In the genomic region with DNA sequence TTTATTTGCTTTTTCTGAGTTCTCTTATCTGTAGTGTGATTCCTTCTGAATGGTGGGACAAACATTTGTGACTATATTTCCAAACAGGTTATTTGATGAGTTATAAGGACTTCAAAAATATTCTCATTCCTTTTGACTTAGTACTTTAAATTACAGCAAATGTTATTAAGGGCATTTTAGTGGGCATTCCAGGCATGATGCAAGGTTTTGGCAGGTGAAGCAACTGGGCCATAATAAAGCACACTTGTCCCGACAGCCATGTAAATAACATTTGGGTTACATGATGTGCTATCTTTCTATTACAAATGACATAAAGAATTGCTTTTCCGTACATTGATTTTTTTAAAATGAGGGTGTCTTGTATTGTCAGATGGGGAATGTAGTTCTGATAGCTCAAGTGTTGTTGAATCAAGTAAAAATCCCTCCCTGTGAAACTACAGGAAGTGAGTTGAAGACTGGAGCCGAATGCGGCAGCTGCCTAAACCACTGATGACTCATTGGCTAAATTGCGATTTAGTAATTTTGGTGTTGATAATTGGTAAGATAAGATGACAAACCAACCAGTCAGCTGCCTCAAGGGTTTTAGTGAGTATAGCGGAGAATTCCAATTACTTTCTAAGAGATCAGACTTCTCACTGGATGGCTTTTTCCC, we compare ENCODE assay signal across 10 cellular contexts.
DNase-seq lines count a peak whose midpoint lies in the region; ATAC-seq and TF ChIP-seq lines count a peak whose summit lies in the region.
"Had no signal": no experiment of that assay in that cellular context is flagged by ENCODE, and none has a peak within 500 bp of the region (broad histone marks: within the 10 kb centered on the region; RNA-seq: fewer than 3 reads in every experiment).

No MANE protein-coding gene starts in this region.

- no peaks in the 10 kb centered on the region for H3F3A ChIP-seq in Loucy (ENCODE audit: low read depth)
- H3F3A ChIP-seq in SK-N-SH (replicated peaks; ENCODE audit: insufficient read depth), result peaks cover 6% of the 10 kb centered on the region

- whole genome bisulfite sequencing in SK-N-SH (ENCODE audit: low lambda C conversion rate), result 6% methylated on average over 6 of the region's 6 CpGs

- POLR2A ChIA-PET in SK-N-SH (lab: Yijun Ruan, JAX), result no interaction called here

- intact Hi-C loops in left colon (cut with DNase I, micrococcal nuclease) (no loop called here), colonic mucosa (cut with DNase I) (no loop called here)

- H3K4me1 ChIP-seq in Loucy (ENCODE audit: insufficient read depth, low read length, poor library complexity, severe bottlenecking) (peaks cover 13% of the 10 kb centered on the region), SK-N-SH (ENCODE audit: control insufficient read depth in 1 of 2, insufficient read depth in 2 of 2, low read depth in 1 of 2, low read length in 1 of 2) (peaks cover 6 to 10% of the 10 kb centered on the region in 2 experiments; a peak in 3 of 4 replicates), colonic mucosa (no peaks in the 10 kb centered on the region)
- H3K4me1 ChIP-seq: thyroid gland had no signal

- H3K9ac ChIP-seq in Loucy (ENCODE audit: low read depth, low read length, poor library complexity, severe bottlenecking), result no peak overlapping the region
- H3K9ac ChIP-seq in SK-N-SH, result no peak overlapping the region
- H3K9ac ChIP-seq in colonic mucosa (ENCODE audit: low read depth in 2 of 2, low read length in 2 of 2), result no peak overlapping the region

- ATAC-seq in HG03565 (IDR thresholded peaks at IDR 0.05; ENCODE audit: unreplicated experiment) (no peak), left colon (no peak)

- H2AFZ ChIP-seq in Loucy (ENCODE audit: low read length) (no peak overlapping the region), SK-N-SH (ENCODE audit: low read depth) (no peak overlapping the region)

- H3K36me3 ChIP-seq in Loucy (ENCODE audit: insufficient read depth, low read length) (no peaks in the 10 kb centered on the region), SK-N-SH (replicated peaks in 1 of 2; ENCODE audit: control insufficient read depth in 1 of 2, insufficient read depth in 2 of 2, low read length in 1 of 2) (no peaks in the 10 kb centered on the region), colonic mucosa (no peaks in the 10 kb centered on the region)
- H3K36me3 ChIP-seq: thyroid gland had no signal

- DNase-seq in DMS 273 treated with DMSO at 0.1 percent for 48 hours (lab: John Stamatoyannopoulos, UW) (peak; percentile 21), SK-N-SH (no peak), iris pigment epithelial cell (ENCODE audit: low read depth) (peak; percentile 49), hippocampal formation (lab: John Stamatoyannopoulos, UW) (no peak), left colon (no peak), colonic mucosa (no peak)
- DNase-seq: stimulated activated CD4-positive, alpha-beta T cell treated with anti-CD3 and anti-CD28 coated beads, Interleukin-15, amount 100 ng/mL, for 24 hours; thyroid gland had no signal

- H4K20me1 ChIP-seq in Loucy (ENCODE audit: insufficient read depth, low read length, poor library complexity, severe bottlenecking) (no peaks in the 10 kb centered on the region), SK-N-SH (ENCODE audit: insufficient read depth) (no peaks in the 10 kb centered on the region)

- TF ChIP-seq EP300 in SK-N-SH (IDR thresholded peaks at IDR 0.05; ENCODE audit: borderline replicate concordance in 1 of 2, low read depth in 1 of 2, low read length in 1 of 2), result peak in 1 of 2 experiments; percentile 57; a peak in 1 of 4 replicates

- H3K27me3 ChIP-seq in Loucy (ENCODE audit: insufficient read depth, low read length, poor library complexity, severe bottlenecking), result no peaks in the 10 kb centered on the region
- H3K27me3 ChIP-seq in SK-N-SH (ENCODE audit: insufficient read depth), result no peaks in the 10 kb centered on the region
- no peaks in the 10 kb centered on the region for H3K27me3 ChIP-seq in colonic mucosa
- H3K27me3 ChIP-seq: thyroid gland had no signal

- CTCF ChIA-PET in SK-N-SH (lab: Yijun Ruan, JAX), result no interaction called here

- H3K4me2 ChIP-seq in Loucy (ENCODE audit: low read depth, low read length, poor library complexity, severe bottlenecking), result peak overlapping the region; percentile 60
- H3K4me2 ChIP-seq in SK-N-SH, result peak overlapping the region; percentile 56; the same call in 1 of the 2 replicates

- H3K9me3 ChIP-seq in Loucy (ENCODE audit: insufficient read depth, low read depth, low read length) (no peaks in the 10 kb centered on the region), SK-N-SH (no peaks in the 10 kb centered on the region), colonic mucosa (no peaks in the 10 kb centered on the region)
- H3K9me3 ChIP-seq: thyroid gland had no signal

- TF ChIP-seq RAD21 in SK-N-SH (IDR thresholded peaks at IDR 0.05; ENCODE audit: low read length), result no peak

- H3K79me2 ChIP-seq in Loucy (ENCODE audit: insufficient read depth, low read length) (no peaks in the 10 kb centered on the region), SK-N-SH (ENCODE audit: insufficient read depth) (no peaks in the 10 kb centered on the region)

- H3K9me2 ChIP-seq in Loucy (replicated peaks; ENCODE audit: low read depth, low read length) (no peaks in the 10 kb centered on the region), SK-N-SH (no peaks in the 10 kb centered on the region)

- TF ChIP-seq CTCF in Loucy (conservative IDR thresholded peaks at IDR 0.05; ENCODE audit: low read length) (no peak), SK-N-SH (IDR thresholded peaks at IDR 0.05) (no peak), colonic mucosa (IDR thresholded peaks at IDR 0.05) (no peak)

- peak overlapping the region; percentile 51 for H3K4me3 ChIP-seq in Loucy (ENCODE audit: low read length, poor library complexity, severe bottlenecking)
- no peak overlapping the region for H3K4me3 ChIP-seq in SK-N-SH (ENCODE audit: low read depth in 2 of 2, low read length in 1 of 2)
- H3K4me3 ChIP-seq in colonic mucosa, result no peak overlapping the region
- H3K4me3 ChIP-seq: thyroid gland had no signal

- H3K27ac ChIP-seq in SK-N-SH (ENCODE audit: low read depth in 2 of 2, low read length in 1 of 2), result no peak overlapping the region
- no peak overlapping the region for H3K27ac ChIP-seq in colonic mucosa
- H3K27ac ChIP-seq: thyroid gland had no signal

TF ChIP-seq in SK-N-SH, 30 proteins besides CTCF, POLR2A, EP300 and RAD21:
- TF ChIP-seq TEAD4 (IDR thresholded peaks at IDR 0.05; ENCODE audit: borderline replicate concordance, insufficient read depth), result 0 out of 2 replicates have a peak, but pooled peaks have one; percentile 68
- TF ChIP-seq, protein P1, sequence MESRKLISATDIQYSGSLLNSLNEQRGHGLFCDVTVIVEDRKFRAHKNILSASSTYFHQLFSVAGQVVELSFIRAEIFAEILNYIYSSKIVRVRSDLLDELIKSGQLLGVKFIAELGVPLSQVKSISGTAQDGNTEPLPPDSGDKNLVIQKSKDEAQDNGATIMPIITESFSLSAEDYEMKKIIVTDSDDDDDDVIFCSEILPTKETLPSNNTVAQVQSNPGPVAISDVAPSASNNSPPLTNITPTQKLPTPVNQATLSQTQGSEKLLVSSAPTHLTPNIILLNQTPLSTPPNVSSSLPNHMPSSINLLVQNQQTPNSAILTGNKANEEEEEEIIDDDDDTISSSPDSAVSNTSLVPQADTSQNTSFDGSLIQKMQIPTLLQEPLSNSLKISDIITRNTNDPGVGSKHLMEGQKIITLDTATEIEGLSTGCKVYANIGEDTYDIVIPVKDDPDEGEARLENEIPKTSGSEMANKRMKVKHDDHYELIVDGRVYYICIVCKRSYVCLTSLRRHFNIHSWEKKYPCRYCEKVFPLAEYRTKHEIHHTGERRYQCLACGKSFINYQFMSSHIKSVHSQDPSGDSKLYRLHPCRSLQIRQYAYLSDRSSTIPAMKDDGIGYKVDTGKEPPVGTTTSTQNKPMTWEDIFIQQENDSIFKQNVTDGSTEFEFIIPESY (IDR thresholded peaks at IDR 0.05; ENCODE audit: borderline replicate concordance, low read depth), result no peak
- TF ChIP-seq JUND (IDR thresholded peaks at IDR 0.05), result peak; percentile 84
- TF ChIP-seq, protein P2, sequence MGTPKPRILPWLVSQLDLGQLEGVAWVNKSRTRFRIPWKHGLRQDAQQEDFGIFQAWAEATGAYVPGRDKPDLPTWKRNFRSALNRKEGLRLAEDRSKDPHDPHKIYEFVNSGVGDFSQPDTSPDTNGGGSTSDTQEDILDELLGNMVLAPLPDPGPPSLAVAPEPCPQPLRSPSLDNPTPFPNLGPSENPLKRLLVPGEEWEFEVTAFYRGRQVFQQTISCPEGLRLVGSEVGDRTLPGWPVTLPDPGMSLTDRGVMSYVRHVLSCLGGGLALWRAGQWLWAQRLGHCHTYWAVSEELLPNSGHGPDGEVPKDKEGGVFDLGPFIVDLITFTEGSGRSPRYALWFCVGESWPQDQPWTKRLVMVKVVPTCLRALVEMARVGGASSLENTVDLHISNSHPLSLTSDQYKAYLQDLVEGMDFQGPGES (IDR thresholded peaks at IDR 0.05; ENCODE audit: low read depth, low read length), result no peak
- TF ChIP-seq, protein P3, sequence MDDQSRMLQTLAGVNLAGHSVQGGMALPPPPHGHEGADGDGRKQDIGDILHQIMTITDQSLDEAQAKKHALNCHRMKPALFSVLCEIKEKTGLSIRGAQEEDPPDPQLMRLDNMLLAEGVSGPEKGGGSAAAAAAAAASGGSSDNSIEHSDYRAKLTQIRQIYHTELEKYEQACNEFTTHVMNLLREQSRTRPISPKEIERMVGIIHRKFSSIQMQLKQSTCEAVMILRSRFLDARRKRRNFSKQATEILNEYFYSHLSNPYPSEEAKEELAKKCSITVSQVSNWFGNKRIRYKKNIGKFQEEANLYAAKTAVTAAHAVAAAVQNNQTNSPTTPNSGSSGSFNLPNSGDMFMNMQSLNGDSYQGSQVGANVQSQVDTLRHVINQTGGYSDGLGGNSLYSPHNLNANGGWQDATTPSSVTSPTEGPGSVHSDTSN (IDR thresholded peaks at IDR 0.05), result peak; percentile 65; the same call in 1 of the 2 replicates
- TF ChIP-seq ELF1 (IDR thresholded peaks at IDR 0.05), result 0 out of 2 replicates have a peak, but pooled peaks have one; percentile 14
- peak; percentile 24; the same call in 1 of the 2 replicates for TF ChIP-seq POLR2AphosphoS5 (IDR thresholded peaks at IDR 0.05; ENCODE audit: low read depth, low read length)
- TF ChIP-seq NFIC (IDR thresholded peaks at IDR 0.05; ENCODE audit: borderline replicate concordance), result peak; percentile 34; the same call in 1 of the 2 replicates
- no peak for TF ChIP-seq CHD2 (IDR thresholded peaks at IDR 0.05; ENCODE audit: low read length, partially characterized antibody)
- TF ChIP-seq FOSL2 (IDR thresholded peaks at IDR 0.05; ENCODE audit: borderline replicate concordance, low read depth), result peak; percentile 86
- TF ChIP-seq TCF12 (IDR thresholded peaks at IDR 0.05), result peak; percentile 72
- no peak for TF ChIP-seq RCOR1 (IDR thresholded peaks at IDR 0.05; ENCODE audit: low read length)

Comparison
In these comparisons a context has a peak if more than half of its experiments do, and no peak if none do; other contexts are left out.
1. DNase-seq: peak in DMS 273 treated with DMSO at 0.1 percent for 48 hours (single experiment) and iris pigment epithelial cell (single experiment); none in SK-N-SH (single experiment), hippocampal formation (0 of 2), left colon (0 of 2) and colonic mucosa (single experiment).